In the genomic region with DNA sequence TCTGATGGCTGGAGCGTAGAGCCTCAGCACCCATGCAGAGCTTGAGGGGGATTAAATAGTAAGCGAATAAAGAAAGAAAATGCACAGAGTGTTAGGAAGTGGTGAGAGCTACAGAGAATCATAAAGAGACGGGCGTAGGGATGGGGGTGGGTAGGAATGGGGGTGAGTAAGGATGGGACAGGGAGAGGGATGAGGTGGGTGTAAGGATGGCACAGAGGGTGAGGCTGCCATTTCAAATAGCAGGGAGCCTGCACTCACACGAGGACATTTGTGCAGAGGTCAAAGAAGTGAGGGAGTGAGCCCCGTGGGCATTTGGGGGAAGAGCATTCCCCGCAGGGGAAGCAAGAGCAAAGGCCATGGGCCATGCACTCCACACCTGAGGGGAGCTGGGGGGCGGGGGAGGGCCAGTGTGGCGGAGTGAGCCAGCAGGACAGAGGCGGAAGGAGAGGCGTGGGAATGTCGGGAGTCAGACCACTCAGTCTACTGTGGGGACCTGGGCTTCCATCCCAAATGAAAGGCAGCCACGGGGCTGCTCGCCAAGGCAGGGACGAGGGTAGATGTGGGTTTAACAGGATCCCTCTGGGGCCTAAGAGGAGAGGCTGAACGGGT, we compare ENCODE assay signal across 1 cellular context.
TF ChIP-seq lines count a peak whose summit lies in the region.

No MANE protein-coding gene starts in this region.

TF ChIP-seq in H1, 55 proteins besides CTCF, POLR2A, EP300 and RAD21 (continued from another document):
- TF ChIP-seq YY1 (IDR thresholded peaks at IDR 0.05; ENCODE audit: low read depth, low read length), result no peak
- TF ChIP-seq ZNF274 (IDR thresholded peaks at IDR 0.05; ENCODE audit: borderline replicate concordance, extremely low read depth, low read length), result no peak
- no peak for TF ChIP-seq CREB1 (IDR thresholded peaks at IDR 0.05)
- TF ChIP-seq CBX5 (IDR thresholded peaks at IDR 0.05; ENCODE audit: low read depth, low read length), result no peak
- TF ChIP-seq SIRT6 (IDR thresholded peaks at IDR 0.05; ENCODE audit: low read length), result no peak
- no peak for TF ChIP-seq MAFK (IDR thresholded peaks at IDR 0.05; ENCODE audit: low read depth, low read length)
- TF ChIP-seq SIX5 (IDR thresholded peaks at IDR 0.05; ENCODE audit: low read depth, low read length), result no peak
- TF ChIP-seq, protein P1, sequence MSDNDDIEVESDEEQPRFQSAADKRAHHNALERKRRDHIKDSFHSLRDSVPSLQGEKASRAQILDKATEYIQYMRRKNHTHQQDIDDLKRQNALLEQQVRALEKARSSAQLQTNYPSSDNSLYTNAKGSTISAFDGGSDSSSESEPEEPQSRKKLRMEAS (IDR thresholded peaks at IDR 0.05), result no peak
- TF ChIP-seq HDAC2 (IDR thresholded peaks at IDR 0.05; ENCODE audit: borderline replicate concordance in 1 of 2, low read depth in 2 of 2, low read length in 2 of 2), result no peak
